In genomic region chr19:38899447-38900219, GRCh38 we compare ENCODE assay signal across 1 cellular context.
TF ChIP-seq lines count a peak whose summit lies in the region.

NFKBIB (plus strand) TSS chr19:38899969; CDS start chr19:38900033, 64 bp downstream.
SIRT2 (minus strand) TSS chr19:38899618; CDS start chr19:38899521, 97 bp downstream.

TF ChIP-seq in HepG2, 621 proteins besides CTCF, POLR2A, EP300 and RAD21 (continued from another document and continues in another):
- TF ChIP-seq DBP (CRISPR knock-in tag; IDR thresholded peaks at IDR 0.05; ENCODE audit: not compliant biosample characterization) (no peak), ZBTB10 (CRISPR knock-in tag; IDR thresholded peaks at IDR 0.05; ENCODE audit: borderline replicate concordance) (peak; percentile 96; the same call in 1 of the 2 replicates), ZNF563 (CRISPR knock-in tag; IDR thresholded peaks at IDR 0.05) (peak; percentile 73), PITX1 (CRISPR knock-in tag; IDR thresholded peaks at IDR 0.05) (no peak), ZNF282 (IDR thresholded peaks at IDR 0.05; ENCODE audit: partially characterized antibody) (no peak), ZNF512 (CRISPR knock-in tag; IDR thresholded peaks at IDR 0.05) (no peak), BCL6 (CRISPR knock-in tag; IDR thresholded peaks at IDR 0.05) (peak; percentile 27; the same call in 1 of the 2 replicates), ZNF547 (CRISPR knock-in tag; IDR thresholded peaks at IDR 0.05) (peak; percentile 15; the same call in 1 of the 2 replicates), MAZ (IDR thresholded peaks at IDR 0.05; ENCODE audit: borderline replicate concordance, low read depth, low read length) (peak; percentile 44; the same call in 1 of the 2 replicates), MAZ (CRISPR knock-in tag; IDR thresholded peaks at IDR 0.05; ENCODE audit: low read depth) (peak; percentile 68; the same call in 1 of the 2 replicates), HDAC1 (CRISPR knock-in tag; IDR thresholded peaks at IDR 0.05) (peak; percentile 82), ZNF747 (CRISPR knock-in tag; IDR thresholded peaks at IDR 0.05; ENCODE audit: borderline replicate concordance) (peak; percentile 74; the same call in 1 of the 2 replicates), MED1 (CRISPR knock-in tag; IDR thresholded peaks at IDR 0.05) (0 out of 2 replicates have a peak, but pooled peaks have one; percentile 41), HMG20A (CRISPR knock-in tag; IDR thresholded peaks at IDR 0.05; ENCODE audit: borderline replicate concordance) (no peak), FOXK2 (IDR thresholded peaks at IDR 0.05) (peak; percentile 30; the same call in 1 of the 2 replicates), RFX5 (IDR thresholded peaks at IDR 0.05; ENCODE audit: low read depth, low read length) (peak; percentile 52), CEBPB (IDR thresholded peaks at IDR 0.05; ENCODE audit: borderline replicate concordance, low read depth, low read length) (peak; percentile 61; the same call in 1 of the 2 replicates), FOSL2 (CRISPR knock-in tag; IDR thresholded peaks at IDR 0.05) (0 out of 2 replicates have a peak, but pooled peaks have one; percentile 44), TCF7L2 (IDR thresholded peaks at IDR 0.05; ENCODE audit: low read depth, low read length) (no peak), LCORL (IDR thresholded peaks at IDR 0.05) (no peak), LCORL (CRISPR knock-in tag; IDR thresholded peaks at IDR 0.05) (peak; percentile 52; the same call in 1 of the 2 replicates), PHF21A (CRISPR knock-in tag; IDR thresholded peaks at IDR 0.05) (peak; percentile 62; the same call in 1 of the 2 replicates), TFDP2 (CRISPR knock-in tag; IDR thresholded peaks at IDR 0.05) (peak; percentile 92), ETV5 (CRISPR knock-in tag; IDR thresholded peaks at IDR 0.05; ENCODE audit: borderline replicate concordance) (0 out of 2 replicates have a peak, but pooled peaks have one; percentile 35), MIER2 (CRISPR knock-in tag; IDR thresholded peaks at IDR 0.05) (peak; percentile 32; the same call in 1 of the 2 replicates), SAFB2 (CRISPR knock-in tag; IDR thresholded peaks at IDR 0.05; ENCODE audit: borderline replicate concordance, low read depth) (peak; percentile 50; the same call in 1 of the 2 replicates), E2F5 (CRISPR knock-in tag; conservative IDR thresholded peaks at IDR 0.05) (peak; percentile 6; the same call in 1 of the 2 replicates), ZNF605 (CRISPR knock-in tag; IDR thresholded peaks at IDR 0.05) (peak; percentile 92), ZNF766 (CRISPR knock-in tag; IDR thresholded peaks at IDR 0.05; ENCODE audit: borderline replicate concordance) (0 out of 2 replicates have a peak, but pooled peaks have one; percentile 7), ZMYM2 (CRISPR knock-in tag; IDR thresholded peaks at IDR 0.05) (peak; percentile 23; the same call in 1 of the 2 replicates), GTF2F1 (IDR thresholded peaks at IDR 0.05; ENCODE audit: low read length) (no peak), SAP130 (CRISPR knock-in tag; IDR thresholded peaks at IDR 0.05; ENCODE audit: low read depth) (peak; percentile 96), SUZ12 (IDR thresholded peaks at IDR 0.05; ENCODE audit: low read depth, low read length) (peak; percentile 71), HMGXB3 (CRISPR knock-in tag; IDR thresholded peaks at IDR 0.05; ENCODE audit: borderline replicate concordance) (peak; percentile 94), POGZ (CRISPR knock-in tag; IDR thresholded peaks at IDR 0.05) (peak; percentile 36; the same call in 1 of the 2 replicates), ZFP36 (IDR thresholded peaks at IDR 0.05; ENCODE audit: borderline replicate concordance, low read depth, low read length, partially characterized antibody) (no peak), PAXIP1 (CRISPR knock-in tag; conservative IDR thresholded peaks at IDR 0.05) (peak; percentile 51), GPN1 (CRISPR knock-in tag; IDR thresholded peaks at IDR 0.05; ENCODE audit: borderline replicate concordance) (no peak), ZNF776 (CRISPR knock-in tag; IDR thresholded peaks at IDR 0.05) (0 out of 2 replicates have a peak, but pooled peaks have one; percentile 21), CENPX (CRISPR knock-in tag; IDR thresholded peaks at IDR 0.05) (no peak), ZNF788 (CRISPR knock-in tag; IDR thresholded peaks at IDR 0.05; ENCODE audit: borderline replicate concordance) (peak; percentile 77; the same call in 1 of the 2 replicates), KLF15 (CRISPR knock-in tag; IDR thresholded peaks at IDR 0.05; ENCODE audit: borderline replicate concordance) (peak; percentile 94; the same call in 1 of the 2 replicates), SALL1 (CRISPR knock-in tag; IDR thresholded peaks at IDR 0.05) (peak; percentile 60), TBL1XR1 (IDR thresholded peaks at IDR 0.05; ENCODE audit: borderline replicate concordance, low read length, partially characterized antibody) (peak; percentile 17), ZNF616 (CRISPR knock-in tag; IDR thresholded peaks at IDR 0.05; ENCODE audit: low read depth) (no peak), KMT2A (CRISPR knock-in tag; IDR thresholded peaks at IDR 0.05) (peak; percentile 26; the same call in 1 of the 2 replicates), MYNN (CRISPR knock-in tag; IDR thresholded peaks at IDR 0.05; ENCODE audit: low read depth) (no peak), NFKBIZ (CRISPR knock-in tag; IDR thresholded peaks at IDR 0.05) (peak; percentile 73; the same call in 1 of the 2 replicates), HNF4G (IDR thresholded peaks at IDR 0.05; ENCODE audit: borderline replicate concordance, low read depth, low read length) (0 out of 2 replicates have a peak, but pooled peaks have one; percentile 31), HNF4G (CRISPR knock-in tag; IDR thresholded peaks at IDR 0.05; ENCODE audit: borderline replicate concordance, low read depth) (no peak; the same call in 1 of the 2 replicates), RBFOX2 (IDR thresholded peaks at IDR 0.05; ENCODE audit: low read depth, low read length) (peak; percentile 85), ZNF121 (CRISPR knock-in tag; IDR thresholded peaks at IDR 0.05) (peak; percentile 100)
